Comparison of ENCODE assay signal across 8 cellular contexts in the genomic region with DNA sequence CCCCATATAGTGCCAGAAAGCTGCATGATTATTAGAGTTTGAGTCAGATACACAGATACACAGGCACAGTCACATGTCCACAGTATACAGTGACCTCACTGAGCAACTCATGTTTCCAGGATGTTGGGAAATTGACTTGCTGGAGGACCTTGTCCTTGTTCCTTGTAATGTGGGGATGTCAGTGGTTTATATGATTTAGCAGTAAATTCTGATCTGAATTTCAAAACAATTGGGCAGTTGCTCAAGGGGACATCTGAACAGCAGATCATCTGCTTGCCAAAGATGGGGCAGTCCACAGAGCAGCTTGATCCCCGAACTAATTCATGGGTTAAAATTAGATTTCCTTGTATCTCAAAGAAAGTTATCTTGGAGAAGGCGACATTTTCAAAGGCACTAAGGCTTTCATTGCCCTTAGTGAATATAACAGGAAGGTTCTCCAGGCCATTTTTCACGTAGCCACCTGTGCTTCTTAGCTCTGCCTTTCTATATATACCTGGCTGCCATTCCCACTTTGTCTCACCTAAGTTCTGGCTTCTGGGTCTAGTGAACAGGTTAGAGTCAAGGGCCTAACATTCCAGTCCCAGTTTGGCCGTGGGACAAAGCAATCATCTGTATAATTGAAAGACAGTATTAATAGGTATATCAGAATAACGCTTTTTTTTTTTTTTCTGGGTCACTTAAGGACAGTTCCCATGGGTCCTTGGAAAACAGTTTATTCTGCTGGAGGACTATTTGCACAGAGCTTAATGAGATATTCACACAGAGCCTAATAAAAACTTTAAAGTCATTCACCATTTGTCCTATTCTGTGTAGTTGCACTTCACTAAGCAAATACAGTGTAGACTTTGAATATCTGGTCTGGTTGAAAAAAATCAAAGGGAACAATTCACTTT.
DNase-seq lines count a peak whose midpoint lies in the region; ATAC-seq and TF ChIP-seq lines count a peak whose summit lies in the region.

No MANE protein-coding gene starts in this region.

- H3K9me3 ChIP-seq in prostate gland = no peaks in the 10 kb centered on the region
- no peaks in the 10 kb centered on the region for H3K9me3 ChIP-seq in neuronal stem cell (replicated peaks in 1 of 2; ENCODE audit: control insufficient read depth in 2 of 2, insufficient read depth in 1 of 2, low read depth in 1 of 2, low read length in 2 of 2)

- H3K4me1 ChIP-seq in prostate gland (replicated peaks) = peaks cover 9% of the 10 kb centered on the region
- no peaks in the 10 kb centered on the region for H3K4me1 ChIP-seq in neuronal stem cell (ENCODE audit: control insufficient read depth in 2 of 2, insufficient read depth in 1 of 2, low read depth in 1 of 2, low read length in 2 of 2)

- H4K8ac ChIP-seq in neuronal stem cell (ENCODE audit: low read depth, low read length) = no peak overlapping the region

- no peaks in the 10 kb centered on the region for H3K79me1 ChIP-seq in neuronal stem cell (ENCODE audit: low read depth, low read length)

- intact Hi-C loops in prostate gland (cut with DNase I) = no loop called here

- no peak overlapping the region for H2BK15ac ChIP-seq in neuronal stem cell (ENCODE audit: low read length)

- no peak for TF ChIP-seq CTCF in prostate gland (IDR thresholded peaks at IDR 0.05)

- no peaks in the 10 kb centered on the region for H3K27me3 ChIP-seq in prostate gland (replicated peaks; ENCODE audit: insufficient read depth)
- no peaks in the 10 kb centered on the region for H3K27me3 ChIP-seq in neuronal stem cell (ENCODE audit: control insufficient read depth in 3 of 3, insufficient read depth in 3 of 3, low read depth in 1 of 3, low read length in 3 of 3)

- no peak for TF ChIP-seq POLR2A in prostate gland (IDR thresholded peaks at IDR 0.05)

- no peak overlapping the region for H3K4ac ChIP-seq in neuronal stem cell (ENCODE audit: low read length)

- H2BK120ac ChIP-seq in neuronal stem cell (ENCODE audit: low read depth, low read length) = no peak overlapping the region

- no peak overlapping the region for H3K14ac ChIP-seq in neuronal stem cell (ENCODE audit: low read length)

- H2AFZ ChIP-seq in neuronal stem cell (ENCODE audit: low read length) = no peak overlapping the region

- 38% methylated on average over 5 of the region's 5 CpGs for WGBS in prostate gland
- no CpG with 5 or more reads among the region's 5 CpGs for WGBS in neuronal stem cell (ENCODE audit: extremely low coverage in 2 of 2, insufficient read length in 2 of 2, insufficient replicate concordance in 1 of 2), 2 donors

- DNase-seq in DMS153 treated with DMSO at 0.1 percent for 48 hours (lab: John Stamatoyannopoulos, UW; ENCODE audit: unreplicated experiment) (peak; percentile 70), NCI-H460 (ENCODE audit: extremely low read depth, low read depth) (peak; percentile 47), prostate gland (ENCODE audit: low spot score) (peak; percentile 70), GOT3 (lab: John Stamatoyannopoulos, UW) (no peak), neuronal stem cell (ENCODE audit: low spot score) (no peak)
- no peak for DNase-seq in effector CD4-positive, alpha-beta T cell

- no peak overlapping the region for H3K18ac ChIP-seq in neuronal stem cell (ENCODE audit: low read length)

- no peak overlapping the region for H3K4me2 ChIP-seq in neuronal stem cell (ENCODE audit: insufficient read depth, low read length, poor library complexity, severe bottlenecking)

- no peak overlapping the region for H3K9ac ChIP-seq in neuronal stem cell (ENCODE audit: low read depth, low read length, poor library complexity)

- peak; percentile 90 for ATAC-seq in esophagus mucosa
- no peak for ATAC-seq in GM18502 (IDR thresholded peaks at IDR 0.05; ENCODE audit: poor library complexity, unreplicated experiment)

- no peak overlapping the region for H2BK12ac ChIP-seq in neuronal stem cell (ENCODE audit: low read length)

- H4K91ac ChIP-seq in neuronal stem cell (ENCODE audit: low read depth, low read length, poor library complexity) = no peak overlapping the region

- no peak overlapping the region for H2BK5ac ChIP-seq in neuronal stem cell (ENCODE audit: low read length)

- H3K27ac ChIP-seq in prostate gland = peak overlapping the region; percentile 59 to 66
- no peak overlapping the region for H3K27ac ChIP-seq in neuronal stem cell (replicated peaks; ENCODE audit: low read length)

- H2AK5ac ChIP-seq in neuronal stem cell (ENCODE audit: low read depth, low read length) = no peak overlapping the region

- no peaks in the 10 kb centered on the region for H3K36me3 ChIP-seq in prostate gland
- H3K36me3 ChIP-seq in neuronal stem cell (replicated peaks in 1 of 2; ENCODE audit: control insufficient read depth in 2 of 2, insufficient read depth in 2 of 2, low read length in 2 of 2) = peaks cover 0 to 2% of the 10 kb centered on the region in 2 donors

- H3K4me3 ChIP-seq in prostate gland (no peak overlapping the region), neuronal stem cell (ENCODE audit: low read length in 2 of 2) (no peak overlapping the region)

- H3K23ac ChIP-seq in neuronal stem cell (ENCODE audit: low read depth, low read length, poor library complexity) = no peak overlapping the region

Comparison
In these comparisons a context has a peak if more than half of its experiments do, and no peak if none do; other contexts are left out.
1. DNase-seq: peak in DMS153 treated with DMSO at 0.1 percent for 48 hours (single experiment), NCI-H460 (single experiment) and prostate gland (single experiment); none in GOT3 (single experiment), neuronal stem cell (single experiment) and effector CD4-positive, alpha-beta T cell (single experiment).